ENCODE assay signal across 17 cellular contexts in genomic region chr6:81557811-81558210, GRCh38.
DNase-seq lines count a peak whose midpoint lies in the region; ATAC-seq, FAIRE-seq and TF ChIP-seq lines count a peak whose summit lies in the region.
"Had no signal": no experiment of that assay in that cellular context is flagged by ENCODE, and none has a peak within 500 bp of the region (broad histone marks: within the 10 kb centered on the region; RNA-seq: fewer than 3 reads in every experiment).

No MANE protein-coding gene starts in this region.

- no peaks in the 10 kb centered on the region for H3K27me3 Mint-ChIP-seq in mesothelial cell of epicardium (ENCODE audit: low read depth)
- H3K27me3 Mint-ChIP-seq: CD8-positive, alpha-beta memory T cell had no signal

- peak; percentile 37 for FAIRE-seq in pancreas (lab: Jason Lieb, UNC)
- FAIRE-seq: GM12878 had no signal

- H3K27ac ChIP-seq in pancreas = no peak overlapping the region

- no peaks in the 10 kb centered on the region for H3K36me3 Mint-ChIP-seq in mesothelial cell of epicardium
- H3K36me3 Mint-ChIP-seq: CD4-positive, CD25-positive, alpha-beta regulatory T cell; CD8-positive, alpha-beta memory T cell had no signal

- no peak overlapping the region for H3K4me3 Mint-ChIP-seq in mesothelial cell of epicardium
- H3K4me3 Mint-ChIP-seq: CD4-positive, CD25-positive, alpha-beta regulatory T cell; CD8-positive, alpha-beta memory T cell had no signal

- no peaks in the 10 kb centered on the region for H3K9me3 Mint-ChIP-seq in mesothelial cell of epicardium

- no peak for ATAC-seq in pancreas
- ATAC-seq: GM12878 had no signal

- H3K9me3 ChIP-seq in adipocyte (ENCODE audit: control insufficient read depth, low read length) (no peaks in the 10 kb centered on the region), pancreas (no peaks in the 10 kb centered on the region)
- H3K9me3 ChIP-seq: BE2C, HAP-1 had no signal

- H3K4me3 ChIP-seq in adipocyte (ENCODE audit: low read length) (no peak overlapping the region), pancreas (no peak overlapping the region)
- H3K4me3 ChIP-seq: GM12878, HAP-1 had no signal

- peaks cover 26% of the 10 kb centered on the region for H3K4me1 ChIP-seq in adipocyte (ENCODE audit: control insufficient read depth, insufficient read depth, low read length)
- H3K4me1 ChIP-seq in pancreas = peaks cover 0 to 6% (median 5%) of the 10 kb centered on the region in 3 donors
- H3K4me1 ChIP-seq: BE2C, HAP-1 had no signal

- DNase-seq in adipocyte (ENCODE audit: low read depth) (peak; percentile 44), fibroblast of gingiva (ENCODE audit: low read depth) (peak; percentile 2), pancreas (no peak), mesothelial cell of epicardium (ENCODE audit: low spot score in 2 of 2, unreplicated experiment in 2 of 2) (no peak), SHP77 (lab: John Stamatoyannopoulos, UW) (no peak), NCI-H2196 (lab: John Stamatoyannopoulos, UW; ENCODE audit: unreplicated experiment) (no peak)
- DNase-seq: BE2C; C1 segment of cervical spinal cord; CD4-positive, CD25-positive, alpha-beta regulatory T cell; CD8-positive, alpha-beta memory T cell; COR-L47; DMS 273 treated with DMSO at 0.1 percent for 48 hours; DMS53; DND-41; EL had no signal

- H3K27me3 ChIP-seq in adipocyte (replicated peaks; ENCODE audit: control insufficient read depth, insufficient read depth, low read length) = no peaks in the 10 kb centered on the region
- peaks cover 0 to 3% (median 0%) of the 10 kb centered on the region in 4 donors for H3K27me3 ChIP-seq in pancreas
- H3K27me3 ChIP-seq: BE2C had no signal

- H3K36me3 ChIP-seq in adipocyte (ENCODE audit: control insufficient read depth, insufficient read depth, low read length, severe bottlenecking) (no peaks in the 10 kb centered on the region), pancreas (no peaks in the 10 kb centered on the region)
- H3K36me3 ChIP-seq: BE2C, HAP-1 had no signal

- TF ChIP-seq CTCF in pancreas (IDR thresholded peaks at IDR 0.05) (no peak), mesothelial cell of epicardium (IDR thresholded peaks at IDR 0.05; ENCODE audit: unreplicated experiment) (no peak)

- 67 to 70% methylated on average over 1 of the region's 1 CpG for WGBS in pancreas, 2 donors

- intact Hi-C loops in pancreas (cut with DNase I) = no loop called here

- H3K9ac ChIP-seq in adipocyte (ENCODE audit: low read length) = no peak overlapping the region

- no peak overlapping the region for H3K27ac Mint-ChIP-seq in mesothelial cell of epicardium
- H3K27ac Mint-ChIP-seq: CD4-positive, CD25-positive, alpha-beta regulatory T cell; CD8-positive, alpha-beta memory T cell had no signal

- peaks cover 14% of the 10 kb centered on the region for H3K4me1 Mint-ChIP-seq in mesothelial cell of epicardium
- H3K4me1 Mint-ChIP-seq: CD4-positive, CD25-positive, alpha-beta regulatory T cell; CD8-positive, alpha-beta memory T cell had no signal

Comparison
In these comparisons a context has a peak if more than half of its experiments do, and no peak if none do; other contexts are left out.
1. DNase-seq: peak in adipocyte (single experiment) and fibroblast of gingiva (single experiment); none in pancreas (0 of 6), mesothelial cell of epicardium (0 of 2), SHP77 (0 of 2) and NCI-H2196 (single experiment).